In the genomic region with DNA sequence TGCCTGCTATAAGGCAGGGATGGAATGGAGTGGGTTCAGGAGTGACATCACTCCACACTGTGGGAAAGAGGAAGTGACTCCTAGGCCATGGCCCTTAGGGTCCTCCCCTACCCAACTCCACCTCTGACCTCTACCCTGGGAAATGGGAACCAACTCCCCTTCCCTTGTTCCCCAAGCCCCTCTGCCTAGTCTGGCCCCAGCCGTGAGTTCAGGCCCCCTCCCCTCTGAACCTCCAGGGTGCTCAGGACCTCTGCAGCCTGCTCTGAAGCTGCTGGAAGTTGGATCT, we compare ENCODE assay signal across 23 cellular contexts. TPM values are rescaled to one million over a fixed set of nuclear protein-coding genes. Genes with fewer than 3 reads are reported as not detected.
"Had no signal": no experiment of that assay in that cellular context is flagged by ENCODE, and none has a peak within 500 bp of the region (broad histone marks: within the 10 kb centered on the region; RNA-seq: fewer than 3 reads in every experiment).

No MANE protein-coding gene starts in this region.

- H3K4me3 Mint-ChIP-seq: activated CD8-positive, alpha-beta T cell treated with anti-CD3 and anti-CD28 coated beads for 36 hours; central memory CD8-positive, alpha-beta T cell; memory B cell; natural killer cell treated with Interleukin-12 subunit alpha and Interleukin-12 subunit beta and Interleukin-15 and Interleukin-18, amount 100 ng/mL, for 72 hours; stimulated activated naive CD8-positive, alpha-beta T cell treated with anti-CD3 and anti-CD28 coated beads, Interleukin-15, Interleukin-2, amounts not matched to agents 100 ng/mL and 50 ng/mL, for 24 hours; WTC11 had no signal

- H3K4me1 Mint-ChIP-seq: central memory CD8-positive, alpha-beta T cell; memory B cell had no signal

- H3K27ac Mint-ChIP-seq: activated CD8-positive, alpha-beta T cell treated with anti-CD3 and anti-CD28 coated beads for 36 hours; memory B cell; natural killer cell treated with Interleukin-12 subunit alpha and Interleukin-12 subunit beta and Interleukin-15 and Interleukin-18, amount 100 ng/mL, for 72 hours; stimulated activated naive CD8-positive, alpha-beta T cell treated with anti-CD3 and anti-CD28 coated beads, Interleukin-15, Interleukin-2, amounts not matched to agents 100 ng/mL and 50 ng/mL, for 24 hours; WTC11 had no signal

- ATAC-seq: activated CD8-positive, alpha-beta T cell treated with anti-CD3 and anti-CD28 coated beads for 36 hours; foreskin keratinocyte; natural killer cell treated with Interleukin-12 subunit alpha and Interleukin-12 subunit beta and Interleukin-15 and Interleukin-18, amount 100 ng/mL, for 72 hours; upper lobe of right lung; WTC11 had no signal

- H3K9me3 Mint-ChIP-seq: activated CD8-positive, alpha-beta T cell treated with anti-CD3 and anti-CD28 coated beads for 36 hours; central memory CD8-positive, alpha-beta T cell; memory B cell; natural killer cell treated with Interleukin-12 subunit alpha and Interleukin-12 subunit beta and Interleukin-15 and Interleukin-18, amount 100 ng/mL, for 72 hours; stimulated activated naive CD8-positive, alpha-beta T cell treated with anti-CD3 and anti-CD28 coated beads, Interleukin-15, Interleukin-2, amounts not matched to agents 100 ng/mL and 50 ng/mL, for 24 hours had no signal

- H3K36me3 Mint-ChIP-seq: memory B cell; natural killer cell treated with Interleukin-12 subunit alpha and Interleukin-12 subunit beta and Interleukin-15 and Interleukin-18, amount 100 ng/mL, for 72 hours; WTC11 had no signal

- H3K36me3 ChIP-seq: brain microvascular endothelial cell, left ventricle myocardium inferior, suprapubic skin, upper lobe of right lung had no signal

- H3K4me3 ChIP-seq: left ventricle myocardium inferior, skin epidermis, suprapubic skin, upper lobe of right lung had no signal

- H3K27ac ChIP-seq: brain microvascular endothelial cell, foreskin keratinocyte, left ventricle myocardium inferior, skin epidermis, suprapubic skin, upper lobe of right lung had no signal

- H3K27me3 Mint-ChIP-seq: central memory CD8-positive, alpha-beta T cell; natural killer cell treated with Interleukin-12 subunit alpha and Interleukin-12 subunit beta and Interleukin-15 and Interleukin-18, amount 100 ng/mL, for 72 hours; stimulated activated naive CD8-positive, alpha-beta T cell treated with anti-CD3 and anti-CD28 coated beads, Interleukin-15, Interleukin-2, amounts not matched to agents 100 ng/mL and 50 ng/mL, for 24 hours had no signal

- H3K27me3 ChIP-seq: brain microvascular endothelial cell, suprapubic skin, upper lobe of right lung had no signal

- DNase-seq: activated CD4-positive, alpha-beta T cell treated with anti-CD3 and anti-CD28 coated beads for 4 hours; activated CD8-positive, alpha-beta T cell treated with anti-CD3 and anti-CD28 coated beads for 36 hours; anterior cingulate cortex; brain microvascular endothelial cell; cortex of kidney; effector CD8-positive, alpha-beta T cell; foreskin keratinocyte; left ventricle myocardium inferior; nucleus accumbens; posterior cingulate gyrus; retina; stimulated activated CD4-positive, alpha-beta T cell treated with anti-CD3 and anti-CD28 coated beads, Interleukin-4, amount 100 ng/mL, for 4 hours; stimulated activated CD8-positive, alpha-beta memory T cell treated with anti-CD3 and anti-CD28 coated beads, Interleukin-4, amount 100 ng/mL, for 48 hours had no signal

- H3K9me3 ChIP-seq: left ventricle myocardium inferior, suprapubic skin, upper lobe of right lung had no signal

RNA-seq across cellular contexts. Expression of gene GUCA2A, which starts 3.8 kb away (rescaled TPM):
- total RNA-seq: activated CD8-positive, alpha-beta T cell treated with anti-CD3 and anti-CD28 coated beads for 36 hours; endothelial cell of umbilical vein; foreskin keratinocyte; kidney epithelial cell; left ventricle myocardium inferior; natural killer cell treated with Interleukin-12 subunit alpha and Interleukin-12 subunit beta and Interleukin-15 and Interleukin-18, amount 100 ng/mL, for 72 hours; upper lobe of right lung; WTC11 had no signal
- polyA plus RNA-seq: endothelial cell of umbilical vein, foreskin keratinocyte had no signal

RNA-seq across cellular contexts. Expression of gene GUCA2B, which starts 15.1 kb away (rescaled TPM):
- total RNA-seq: activated CD8-positive, alpha-beta T cell treated with anti-CD3 and anti-CD28 coated beads for 36 hours; endothelial cell of umbilical vein; foreskin keratinocyte; kidney epithelial cell; left ventricle myocardium inferior; natural killer cell treated with Interleukin-12 subunit alpha and Interleukin-12 subunit beta and Interleukin-15 and Interleukin-18, amount 100 ng/mL, for 72 hours; suprapubic skin; upper lobe of right lung; WTC11 had no signal
- polyA plus RNA-seq: endothelial cell of umbilical vein, foreskin keratinocyte had no signal
